In genomic region chr3:179181021-179181472, GRCh38 we compare ENCODE assay signal across 8 cellular contexts. TPM values are rescaled to one million over a fixed set of nuclear protein-coding genes. Genes with fewer than 3 reads are reported as not detected.
DNase-seq lines count a peak whose midpoint lies in the region; ATAC-seq and TF ChIP-seq lines count a peak whose summit lies in the region.

No MANE protein-coding gene starts in this region.

- H3K27me3 ChIP-seq in lower lobe of right lung (ENCODE audit: low read depth) (no peaks in the 10 kb centered on the region), Karpas-422 (ENCODE audit: low read length) (no peaks in the 10 kb centered on the region)
- H3K27me3 ChIP-seq in naive thymus-derived CD4-positive, alpha-beta T cell (ENCODE audit: control insufficient read depth in 2 of 2, insufficient read depth in 2 of 2, low read length in 2 of 2): no peaks in the 10 kb centered on the region
- no peaks in the 10 kb centered on the region for H3K27me3 ChIP-seq in CD8-positive, alpha-beta T cell (ENCODE audit: insufficient read depth, low read length)

- no peak overlapping the region for H3K4me3 Mint-ChIP-seq in activated naive CD8-positive, alpha-beta T cell treated with anti-CD3 and anti-CD28 coated beads, Interleukin-2, amount 50 U/mL, for 24 hours
- peak overlapping the region in 2 of 10 donors; percentile 19 to 34 for H3K4me3 Mint-ChIP-seq in naive thymus-derived CD4-positive, alpha-beta T cell
- no peak overlapping the region for H3K4me3 Mint-ChIP-seq in CD8-positive, alpha-beta T cell

- H3K36me3 ChIP-seq in lower lobe of right lung (no peaks in the 10 kb centered on the region), Karpas-422 (ENCODE audit: insufficient read depth, low read length) (no peaks in the 10 kb centered on the region)
- H3K36me3 ChIP-seq in naive thymus-derived CD4-positive, alpha-beta T cell (ENCODE audit: control insufficient read depth in 2 of 3, insufficient read depth in 3 of 3, low read length in 3 of 3): no peaks in the 10 kb centered on the region
- H3K36me3 ChIP-seq in CD8-positive, alpha-beta T cell (ENCODE audit: insufficient read depth, low read length): no peaks in the 10 kb centered on the region

- H2AFZ ChIP-seq in Karpas-422 (ENCODE audit: low read length): no peak overlapping the region

- peaks cover 6% of the 10 kb centered on the region; the same call in 1 of the 2 replicates for H3K79me2 ChIP-seq in Karpas-422 (ENCODE audit: low read length)

- peaks cover 49% of the 10 kb centered on the region for H4K20me1 ChIP-seq in Karpas-422 (ENCODE audit: insufficient read depth, low read depth, low read length)

- CTCF ChIA-PET in naive thymus-derived CD4-positive, alpha-beta T cell (lab: Charles Lee): interaction anchor here (0.6 kb wide), 2 partner anchors 8 to 418 kb away, joined by 3 to 5 read pairs; no protein-coding TSS in a partner anchor
- CTCF ChIA-PET in CD8-positive, alpha-beta T cell (lab: Charles Lee): no interaction called here

- no peak overlapping the region for H3K9ac ChIP-seq in Karpas-422 (ENCODE audit: low read length)

- no peak for TF ChIP-seq CTCF in lower lobe of right lung (IDR thresholded peaks at IDR 0.05)
- TF ChIP-seq CTCF in CD8-positive, alpha-beta T cell (IDR thresholded peaks at IDR 0.05): no peak

- H3K9me2 ChIP-seq in Karpas-422 (replicated peaks; ENCODE audit: insufficient read depth, low read length): no peaks in the 10 kb centered on the region

- H3K4me1 Mint-ChIP-seq in activated naive CD8-positive, alpha-beta T cell treated with anti-CD3 and anti-CD28 coated beads, Interleukin-2, amount 50 U/mL, for 24 hours: peaks cover 31% of the 10 kb centered on the region
- peaks cover 25 to 59% (median 45%) of the 10 kb centered on the region in 7 donors for H3K4me1 Mint-ChIP-seq in naive thymus-derived CD4-positive, alpha-beta T cell
- peaks cover 57% of the 10 kb centered on the region for H3K4me1 Mint-ChIP-seq in CD8-positive, alpha-beta T cell (ENCODE audit: low read depth)

- ATAC-seq in GM18873 (IDR thresholded peaks at IDR 0.05; ENCODE audit: low FRiP score, unreplicated experiment) (peak; percentile 44), HG02970 (IDR thresholded peaks at IDR 0.05; ENCODE audit: low FRiP score, unreplicated experiment) (peak; percentile 57), lower lobe of right lung (peak; percentile 41 to 50)
- peak; percentile 87 for ATAC-seq in activated naive CD8-positive, alpha-beta T cell treated with anti-CD3 and anti-CD28 coated beads, Interleukin-2, amount 50 U/mL, for 24 hours
- ATAC-seq in naive thymus-derived CD4-positive, alpha-beta T cell: no peak
- ATAC-seq in CD8-positive, alpha-beta T cell: no peak

- H3K4me3 ChIP-seq in lower lobe of right lung: no peak overlapping the region
- H3K4me3 ChIP-seq in naive thymus-derived CD4-positive, alpha-beta T cell (ENCODE audit: low read length): no peak overlapping the region
- H3K4me3 ChIP-seq in CD8-positive, alpha-beta T cell (ENCODE audit: low read depth, low read length): no peak overlapping the region
- no peak overlapping the region for H3K4me3 ChIP-seq in Karpas-422 (ENCODE audit: low read length)

- intact Hi-C loops in lower lobe of right lung (cut with DNase I): no loop called here
- intact Hi-C loops in naive thymus-derived CD4-positive, alpha-beta T cell (cut with micrococcal nuclease): loop anchor here (1.0 to 2.0 kb wide), 2 partner anchors 14 to 32 kb away; no protein-coding TSS in a partner anchor
- intact Hi-C loops in CD8-positive, alpha-beta T cell (cut with DNase I, micrococcal nuclease): loop anchor here in 1 of 2 experiments (2.0 kb wide), 1 partner anchor 14 kb away; no protein-coding TSS in a partner anchor

- H3K4me2 ChIP-seq in Karpas-422 (ENCODE audit: low read depth, low read length, poor library complexity, severe bottlenecking): no peak overlapping the region

- no peaks in the 10 kb centered on the region for H3K36me3 Mint-ChIP-seq in activated naive CD8-positive, alpha-beta T cell treated with anti-CD3 and anti-CD28 coated beads, Interleukin-2, amount 50 U/mL, for 24 hours (ENCODE audit: low read depth)
- peaks cover 0 to 3% (median 0%) of the 10 kb centered on the region in 5 donors for H3K36me3 Mint-ChIP-seq in naive thymus-derived CD4-positive, alpha-beta T cell
- no peaks in the 10 kb centered on the region for H3K36me3 Mint-ChIP-seq in CD8-positive, alpha-beta T cell

- POLR2A ChIA-PET in naive thymus-derived CD4-positive, alpha-beta T cell (lab: Charles Lee): no interaction called here
- POLR2A ChIA-PET in CD8-positive, alpha-beta T cell (lab: Charles Lee): no interaction called here

- no peaks in the 10 kb centered on the region for H3K9me3 Mint-ChIP-seq in activated naive CD8-positive, alpha-beta T cell treated with anti-CD3 and anti-CD28 coated beads, Interleukin-2, amount 50 U/mL, for 24 hours
- H3K9me3 Mint-ChIP-seq in naive thymus-derived CD4-positive, alpha-beta T cell: no peaks in the 10 kb centered on the region
- no peaks in the 10 kb centered on the region for H3K9me3 Mint-ChIP-seq in CD8-positive, alpha-beta T cell

- peaks cover 51% of the 10 kb centered on the region for H3K4me1 ChIP-seq in lower lobe of right lung
- peaks cover 7 to 27% of the 10 kb centered on the region in 2 donors for H3K4me1 ChIP-seq in naive thymus-derived CD4-positive, alpha-beta T cell (ENCODE audit: control insufficient read depth in 2 of 2, insufficient read depth in 2 of 2, low read length in 2 of 2)
- H3K4me1 ChIP-seq in CD8-positive, alpha-beta T cell (ENCODE audit: insufficient read depth, low read length): peaks cover 30% of the 10 kb centered on the region
- H3K4me1 ChIP-seq in Karpas-422 (ENCODE audit: low read length): peaks cover 28% of the 10 kb centered on the region

- no peak overlapping the region for H3K27ac Mint-ChIP-seq in activated naive CD8-positive, alpha-beta T cell treated with anti-CD3 and anti-CD28 coated beads, Interleukin-2, amount 50 U/mL, for 24 hours
- H3K27ac Mint-ChIP-seq in naive thymus-derived CD4-positive, alpha-beta T cell: no peak overlapping the region
- no peak overlapping the region for H3K27ac Mint-ChIP-seq in CD8-positive, alpha-beta T cell

- H3K9me3 ChIP-seq in lower lobe of right lung (no peaks in the 10 kb centered on the region), Karpas-422 (ENCODE audit: low read length) (no peaks in the 10 kb centered on the region)
- no peaks in the 10 kb centered on the region for H3K9me3 ChIP-seq in naive thymus-derived CD4-positive, alpha-beta T cell (ENCODE audit: control insufficient read depth in 2 of 3, low read length in 3 of 3)
- no peaks in the 10 kb centered on the region for H3K9me3 ChIP-seq in CD8-positive, alpha-beta T cell (ENCODE audit: low read length)

- DNase-seq in activated naive CD8-positive, alpha-beta T cell treated with anti-CD3 and anti-CD28 coated beads, Interleukin-2, amount 50 U/mL, for 24 hours: no peak
- DNase-seq in lower lobe of right lung (no peak), Karpas-422 (no peak), activated gamma-delta T cell treated with Interleukin-2 at 50 U/mL for 16 hours (no peak)
- no peak for DNase-seq in naive thymus-derived CD4-positive, alpha-beta T cell
- no peak for DNase-seq in CD8-positive, alpha-beta T cell

- no peaks in the 10 kb centered on the region for H3K27me3 Mint-ChIP-seq in activated naive CD8-positive, alpha-beta T cell treated with anti-CD3 and anti-CD28 coated beads, Interleukin-2, amount 50 U/mL, for 24 hours
- no peaks in the 10 kb centered on the region for H3K27me3 Mint-ChIP-seq in naive thymus-derived CD4-positive, alpha-beta T cell
- H3K27me3 Mint-ChIP-seq in CD8-positive, alpha-beta T cell (ENCODE audit: low read depth): no peaks in the 10 kb centered on the region

- H3K27ac ChIP-seq in lower lobe of right lung: peak overlapping the region; percentile 9
- H3K27ac ChIP-seq in naive thymus-derived CD4-positive, alpha-beta T cell (ENCODE audit: low read depth, low read length): no peak overlapping the region
- no peak overlapping the region for H3K27ac ChIP-seq in CD8-positive, alpha-beta T cell (ENCODE audit: low read depth, low read length)
- no peak overlapping the region for H3K27ac ChIP-seq in Karpas-422 (ENCODE audit: low read length)

RNA-seq across cellular contexts. Expression of gene PIK3CA, which starts 32.9 kb away (rescaled TPM):
- 33.5 TPM for total RNA-seq in lower lobe of right lung
- total RNA-seq in naive thymus-derived CD4-positive, alpha-beta T cell: 10 to 100 TPM; 27.4 to 58.1 (median 43.7) TPM
- polyA plus RNA-seq in naive thymus-derived CD4-positive, alpha-beta T cell: 10 to 100 TPM; 16.7 to 34.3 TPM
- total RNA-seq in CD8-positive, alpha-beta T cell: 10 to 100 TPM; 60.3 to 61.8 TPM
- 8.5 and 22.7 TPM in 2 replicates for total RNA-seq in Karpas-422 (2014; rRNA removed; shearing (Covaris generic); ENCODE audit: low replicate concordance)

Comparison
In these comparisons a context has a peak if more than half of its experiments do, and no peak if none do; other contexts are left out.
1. ATAC-seq: peak in GM18873 (single experiment), HG02970 (single experiment), activated naive CD8-positive, alpha-beta T cell treated with anti-CD3 and anti-CD28 coated beads, Interleukin-2, amount 50 U/mL, for 24 hours (single experiment) and lower lobe of right lung (2 of 2); none in naive thymus-derived CD4-positive, alpha-beta T cell (single experiment) and CD8-positive, alpha-beta T cell (single experiment).